ENCODE assay signal across 8 cellular contexts in genomic region chr6:31197559-31198305, GRCh38. TPM values are rescaled to one million over a fixed set of nuclear protein-coding genes. Genes with fewer than 3 reads are reported as not detected.
A peak's percentile ranks its signal among the peaks of the same experiment; 100 is the strongest.
DNase-seq lines count a peak whose midpoint lies in the region; FAIRE-seq and TF ChIP-seq lines count a peak whose summit lies in the region.

No MANE protein-coding gene starts in this region.

- peak overlapping the region; percentile 62 to 99 for H3K4me3 ChIP-seq in CD4-positive, alpha-beta memory T cell (ENCODE audit: low read length in 2 of 2)
- H3K4me3 ChIP-seq in H1 (ENCODE audit: extremely low read depth in 1 of 4, insufficient read depth in 2 of 4, low read depth in 3 of 4, low read length in 4 of 4) (peak overlapping the region; percentile 43 to 74 (median 70)), mesodermal cell (ENCODE audit: extremely low read depth, insufficient read depth, low read length, poor library complexity, severe bottlenecking) (peak overlapping the region; percentile 60)

- H3K4me1 Mint-ChIP-seq in CD4-positive, alpha-beta memory T cell = peaks cover 41 to 72% (median 53%) of the 10 kb centered on the region in 4 donors

- H3K23me2 ChIP-seq in H1 (ENCODE audit: low read depth, low read length) = no peaks in the 10 kb centered on the region; the same call in 1 of the 2 replicates

- H3K4me2 ChIP-seq in H1 (ENCODE audit: insufficient read depth in 1 of 2, low read depth in 2 of 2, low read length in 2 of 2) = peak overlapping the region; percentile 53 to 80

- CTCF ChIA-PET in CD4-positive, alpha-beta memory T cell (lab: Charles Lee; ENCODE audit: partially characterized antibody) = interaction anchor here (0.7 to 9.8 kb wide), 18 partner anchors 10 to 169 kb away, joined by 3 to 184 read pairs (median 4); no protein-coding TSS in a partner anchor
- CTCF ChIA-PET in H1 (lab: Charles Lee; ENCODE audit: partially characterized antibody) = interaction anchor here (0.6 to 11.0 kb wide), 21 partner anchors 8 to 245 kb away, joined by 3 to 103 read pairs (median 8); partner anchors contain the start of genes PSORS1C2 and TCF19

- H4K8ac ChIP-seq in H1 (ENCODE audit: extremely low read depth, insufficient read depth, low read length) = no peak overlapping the region

- no peak overlapping the region; the same call in 1 of the 2 replicates for H3K18ac ChIP-seq in H1 (ENCODE audit: extremely low read depth, low read length)

- POLR2A ChIA-PET in CD4-positive, alpha-beta memory T cell (lab: Charles Lee; ENCODE audit: partially characterized antibody) = interaction anchor here (0.5 to 18.3 kb wide), 35 partner anchors 12 to 984 kb away, joined by 3 to 517 read pairs (median 6); partner anchors contain the start of genes CCHCR1, DDX39B, HLA-B and HLA-C
- POLR2A ChIA-PET in H1 (lab: Charles Lee; ENCODE audit: partially characterized antibody) = interaction anchor here (0.6 to 61.6 kb wide), 3 partner anchors 50 to 423 kb away, joined by 3 to 2251 read pairs (median 9); partner anchors contain the start of genes CCHCR1, CDSN, POU5F1 and PRRC2A

- peak overlapping the region; percentile 93 to 100 (median 99) for H3K27ac Mint-ChIP-seq in CD4-positive, alpha-beta memory T cell

- H3K14ac ChIP-seq in H1 (ENCODE audit: insufficient read length) = no peak overlapping the region

- no peak overlapping the region for H4K5ac ChIP-seq in H1 (ENCODE audit: insufficient read length, low read depth, low read length)

- H3K79me2 ChIP-seq in H1 (ENCODE audit: control insufficient read depth in 1 of 2, insufficient read depth in 2 of 2, low read length in 2 of 2) = no peaks in the 10 kb centered on the region

- H2AK5ac ChIP-seq in H1 (ENCODE audit: low read depth, low read length) = no peak overlapping the region

- peak overlapping the region; percentile 76; the same call in 1 of the 2 replicates for H2AFZ ChIP-seq in H1 (ENCODE audit: low read length)

- FAIRE-seq in H1 (lab: Jason Lieb, UNC) = no peak

- H3K56ac ChIP-seq in H1 (replicated peaks; ENCODE audit: insufficient read length, low read depth, low read length) = no peak overlapping the region

- TF ChIP-seq POLR2A in H1 (IDR thresholded peaks at IDR 0.05; ENCODE audit: control extremely low read depth in 1 of 2, low read depth in 2 of 2, low read length in 2 of 2) = no peak

- WGBS in H1 (ENCODE audit: extremely low coverage in 1 of 2, insufficient coverage in 1 of 2, insufficient read length in 1 of 2, insufficient replicate concordance in 2 of 2, low coverage in 1 of 2, low lambda C conversion rate in 2 of 2, missing lambda C conversion rate in 1 of 2), 2 experiments = 2% methylated on average over 42 of the region's 45 CpGs; no CpG with 5 or more reads in 1 of the 2 experiments
- WGBS in mesodermal cell (ENCODE audit: insufficient coverage in 2 of 2), 2 experiments = 3 to 4% methylated on average over 36 of the region's 45 CpGs

- DNase-seq in CD4-positive, alpha-beta memory T cell = peak; percentile 93 to 99 (median 96)
- peak; percentile 64 for DNase-seq in GM20000 (ENCODE audit: low spot score)
- peak; percentile 89 for DNase-seq in HT-29 (ENCODE audit: low spot score)
- peak; percentile 93 for DNase-seq in NOMO-1 treated with DMSO at 0.1 percent for 48 hours (lab: John Stamatoyannopoulos, UW; ENCODE audit: unreplicated experiment)
- DNase-seq in activated CD8-positive, alpha-beta memory T cell treated with anti-CD3 and anti-CD28 coated beads for 48 hours (ENCODE audit: low read depth in 2 of 3, low spot score in 2 of 3) = peak; percentile 70 to 82 (median 76)
- peak in 1 of 2 experiments; percentile 73 for DNase-seq in H1 (ENCODE audit: low read depth in 1 of 2, low spot score in 2 of 2)
- peak; percentile 68 for DNase-seq in stimulated activated CD8-positive, alpha-beta memory T cell treated with anti-CD3 and anti-CD28 coated beads, Interleukin-15, amount 100 ng/mL, for 24 hours (ENCODE audit: low read depth)

- no peak overlapping the region for H4K91ac ChIP-seq in H1 (replicated peaks; ENCODE audit: insufficient read length, low read length)

- no peak overlapping the region for H2BK15ac ChIP-seq in H1 (ENCODE audit: low read length)

- peaks cover 22 to 37% of the 10 kb centered on the region in 2 donors for H3K36me3 Mint-ChIP-seq in CD4-positive, alpha-beta memory T cell

- H2BK12ac ChIP-seq in H1 (ENCODE audit: low read depth, low read length) = no peak overlapping the region

- no peak overlapping the region for H3K23ac ChIP-seq in H1 (ENCODE audit: insufficient read length)

- no peaks in the 10 kb centered on the region for H3K79me1 ChIP-seq in H1 (ENCODE audit: low read depth, low read length)

- no peak overlapping the region for H3K4ac ChIP-seq in H1 (replicated peaks; ENCODE audit: insufficient read length, low read depth, low read length)

- H3K9me3 ChIP-seq in CD4-positive, alpha-beta memory T cell (ENCODE audit: control insufficient read depth in 1 of 2, low read length in 2 of 2) = no peaks in the 10 kb centered on the region
- H3K9me3 ChIP-seq in H1 (ENCODE audit: insufficient read depth in 2 of 2, low read depth in 1 of 2, low read length in 1 of 2) = peaks cover 0 to 7% of the 10 kb centered on the region in 2 experiments; a peak in 1 of 4 replicates
- peaks cover 3% of the 10 kb centered on the region for H3K9me3 ChIP-seq in mesodermal cell (ENCODE audit: control insufficient read depth, low read length)

- no peaks in the 10 kb centered on the region for H3K36me3 ChIP-seq in CD4-positive, alpha-beta memory T cell (ENCODE audit: insufficient read depth, low read length)
- H3K36me3 ChIP-seq in H1 (ENCODE audit: control insufficient read depth in 2 of 4, insufficient read depth in 4 of 4, low read length in 3 of 4) (no peaks in the 10 kb centered on the region), mesodermal cell (ENCODE audit: control insufficient read depth, insufficient read depth, low read length) (no peaks in the 10 kb centered on the region)

- no peak overlapping the region for H2BK5ac ChIP-seq in H1 (ENCODE audit: low read depth, low read length)

- peaks cover 0 to 2% (median 0%) of the 10 kb centered on the region in 8 donors for H3K9me3 Mint-ChIP-seq in CD4-positive, alpha-beta memory T cell

- no peak for TF ChIP-seq EP300 in H1 (IDR thresholded peaks at IDR 0.05; ENCODE audit: borderline replicate concordance in 1 of 2, low read depth in 2 of 2, low read length in 2 of 2)

- peak overlapping the region; percentile 87 to 96 (median 94) for H3K4me3 Mint-ChIP-seq in CD4-positive, alpha-beta memory T cell

- H3K9ac ChIP-seq in H1 (replicated peaks in 1 of 4; ENCODE audit: extremely low read depth in 1 of 4, low read depth in 3 of 4, low read length in 3 of 4) = no peak overlapping the region

- intact Hi-C loops in CD4-positive, alpha-beta memory T cell (cut with micrococcal nuclease) = loop anchor here (1.0 kb wide), 7 partner anchors 39 to 423 kb away; partner anchors contain the start of genes HLA-B, HLA-C, PRRC2A and TCF19

- H3K4me1 ChIP-seq in CD4-positive, alpha-beta memory T cell (ENCODE audit: insufficient read depth, low read length) = peaks cover 47% of the 10 kb centered on the region
- peaks cover 0 to 6% (median 5%) of the 10 kb centered on the region in 4 experiments; a peak in 6 of 7 replicates for H3K4me1 ChIP-seq in H1 (replicated peaks in 1 of 4; ENCODE audit: control insufficient read depth in 3 of 4, insufficient read depth in 4 of 4, low read length in 3 of 4)
- peaks cover under 1% of the 10 kb centered on the region for H3K4me1 ChIP-seq in mesodermal cell (ENCODE audit: control insufficient read depth, insufficient read depth, low read length, poor library complexity, severe bottlenecking)

- H3K27me3 ChIP-seq in CD4-positive, alpha-beta memory T cell (ENCODE audit: insufficient read depth, low read length) = no peaks in the 10 kb centered on the region
- H3K27me3 ChIP-seq in H1 (replicated peaks in 1 of 4; ENCODE audit: control insufficient read depth in 3 of 4, extremely low read depth in 1 of 4, insufficient read depth in 3 of 4, low read length in 3 of 4) = no peaks in the 10 kb centered on the region

- TF ChIP-seq CTCF in GM20000 (IDR thresholded peaks at IDR 0.05; ENCODE audit: extremely low read depth, missing control alignments) (no peak), H1 (IDR thresholded peaks at IDR 0.05; ENCODE audit: control extremely low read depth in 1 of 3, insufficient read depth in 1 of 3, low read depth in 1 of 3, low read length in 3 of 3) (peak in 1 of 3 experiments; percentile 3; a peak in 1 of 4 replicates)

- H4K20me1 ChIP-seq in H1 (replicated peaks in 1 of 2; ENCODE audit: control insufficient read depth in 1 of 2, insufficient read depth in 2 of 2, low read length in 2 of 2) = no peaks in the 10 kb centered on the region

- no peak overlapping the region for H2BK120ac ChIP-seq in H1 (replicated peaks; ENCODE audit: low read depth, low read length)

- peaks cover 0 to 3% of the 10 kb centered on the region in 2 donors for H3K27me3 Mint-ChIP-seq in CD4-positive, alpha-beta memory T cell

- TF ChIP-seq RAD21 in H1 (IDR thresholded peaks at IDR 0.05 in 1 of 2, conservative IDR thresholded peaks at IDR 0.05 in 1 of 2; ENCODE audit: low read depth in 2 of 2, low read length in 2 of 2) = peak; percentile 1 to 11; a peak in 1 of 4 replicates

- H2BK20ac ChIP-seq in H1 (ENCODE audit: low read length) = no peak overlapping the region

- peak overlapping the region; percentile 96 for H3K27ac ChIP-seq in CD4-positive, alpha-beta memory T cell (ENCODE audit: low read depth, low read length)
- H3K27ac ChIP-seq in H1 (ENCODE audit: low read depth, low read length) = no peak overlapping the region
- H3K27ac ChIP-seq in mesodermal cell (ENCODE audit: low read depth, low read length, severe bottlenecking) = peak overlapping the region; percentile 72

RNA-seq across cellular contexts. Expression of gene POU5F1, which starts 27.2 kb away (rescaled TPM):
- total RNA-seq in CD4-positive, alpha-beta memory T cell = not detected
- polyA plus RNA-seq in CD4-positive, alpha-beta memory T cell = not detected
- total RNA-seq in HT-29 (2014; rRNA removed; shearing (Covaris generic)) = 1.7 and 2.6 TPM in 2 replicates
- 2,526 and 2,533 TPM in 2 replicates for total RNA-seq in H1 (2021; fragmentation: NEBNext Ultra II Directional; extraction: Animal tissue kit (Norgen Biotek cat#: 25700))
- 2,437 and 2,958 TPM in 2 replicates for polyA plus RNA-seq in H1 (2011; rRNA removed)
- 3,112 TPM for polyA plus RNA-seq in H1 (2011; cell fraction: cytosol; rRNA removed)
- polyA plus RNA-seq in H1 (2011; cell fraction: nucleus; rRNA removed) = 1,732 TPM
- 1,944 to 3,021 TPM (median 2,827 TPM) in 4 replicates for polyA plus RNA-seq in H1 (2012, experiment 1 of 2)
- 3,585 TPM for polyA plus RNA-seq in H1 (2012, experiment 2 of 2)
- polyA plus RNA-seq in H1 (2013, experiment 1 of 2) = 2,440 TPM
- polyA plus RNA-seq in H1 (2013, experiment 2 of 2) = 2,561 TPM
- polyA minus RNA-seq in H1 (2011; rRNA and poly(A)+ RNA removed) = 686 and 909 TPM in 2 replicates
- 545 TPM for polyA minus RNA-seq in H1 (2011; cell fraction: cytosol; rRNA and poly(A)+ RNA removed)
- polyA minus RNA-seq in H1 (2011; cell fraction: nucleus; rRNA and poly(A)+ RNA removed) = 413 TPM
- polyA plus RNA-seq in mesodermal cell (2013, experiment 1 of 2) = 3.9 TPM
- 5.2 TPM for polyA plus RNA-seq in mesodermal cell (2013, experiment 2 of 2)

RNA-seq across cellular contexts. Expression of gene TCF19, which starts 39.3 kb away (rescaled TPM):
- 1 to 10 TPM; 9.0 to 9.9 TPM for total RNA-seq in CD4-positive, alpha-beta memory T cell
- polyA plus RNA-seq in CD4-positive, alpha-beta memory T cell = 1 to 10 TPM; 6.2 to 6.8 TPM
- total RNA-seq in HT-29 (2014; rRNA removed; shearing (Covaris generic)) = 71.7 and 80.8 TPM in 2 replicates
- total RNA-seq in H1 (2021; fragmentation: NEBNext Ultra II Directional; extraction: Animal tissue kit (Norgen Biotek cat#: 25700)) = 10.0 and 11.0 TPM in 2 replicates
- 7.2 and 12.5 TPM in 2 replicates for polyA plus RNA-seq in H1 (2011; rRNA removed)
- 10.0 TPM for polyA plus RNA-seq in H1 (2011; cell fraction: cytosol; rRNA removed)
- polyA plus RNA-seq in H1 (2011; cell fraction: nucleus; rRNA removed) = 15.6 TPM
- 9.6 to 10.7 TPM (median 10.2 TPM) in 4 replicates for polyA plus RNA-seq in H1 (2012, experiment 1 of 2)
- 8.6 TPM for polyA plus RNA-seq in H1 (2012, experiment 2 of 2)
- polyA plus RNA-seq in H1 (2013, experiment 1 of 2) = 6.5 TPM
- polyA plus RNA-seq in H1 (2013, experiment 2 of 2) = 6.5 TPM
- polyA minus RNA-seq in H1 (2011; rRNA and poly(A)+ RNA removed) = 5.5 and 5.6 TPM in 2 replicates
- 5.3 TPM for polyA minus RNA-seq in H1 (2011; cell fraction: cytosol; rRNA and poly(A)+ RNA removed)
- polyA minus RNA-seq in H1 (2011; cell fraction: nucleus; rRNA and poly(A)+ RNA removed) = 5.4 TPM
- polyA plus RNA-seq in mesodermal cell (2013, experiment 1 of 2) = 8.1 TPM
- 6.9 TPM for polyA plus RNA-seq in mesodermal cell (2013, experiment 2 of 2)

RNA-seq across cellular contexts. Expression of gene CCHCR1, which starts 40.1 kb away (rescaled TPM):
- 10 to 100 TPM; 29.8 to 30.5 TPM for total RNA-seq in CD4-positive, alpha-beta memory T cell
- 1 to 10 TPM; 3.4 to 8.0 TPM for polyA plus RNA-seq in CD4-positive, alpha-beta memory T cell
- total RNA-seq in HT-29 (2014; rRNA removed; shearing (Covaris generic)) = 30.8 and 38.0 TPM in 2 replicates
- 38.0 and 38.2 TPM in 2 replicates for total RNA-seq in H1 (2021; fragmentation: NEBNext Ultra II Directional; extraction: Animal tissue kit (Norgen Biotek cat#: 25700))
- polyA plus RNA-seq in H1 (2011; rRNA removed) = 20.9 and 32.8 TPM in 2 replicates
- polyA plus RNA-seq in H1 (2011; cell fraction: cytosol; rRNA removed) = 50.9 TPM
- polyA plus RNA-seq in H1 (2011; cell fraction: nucleus; rRNA removed) = 138 TPM
- polyA plus RNA-seq in H1 (2012, experiment 1 of 2) = 36.7 to 61.3 TPM (median 50.8 TPM) in 4 replicates
- polyA plus RNA-seq in H1 (2012, experiment 2 of 2) = 19.0 TPM
- 19.9 TPM for polyA plus RNA-seq in H1 (2013, experiment 1 of 2)
- 17.6 TPM for polyA plus RNA-seq in H1 (2013, experiment 2 of 2)
- 29.0 and 29.1 TPM in 2 replicates for polyA minus RNA-seq in H1 (2011; rRNA and poly(A)+ RNA removed)
- polyA minus RNA-seq in H1 (2011; cell fraction: cytosol; rRNA and poly(A)+ RNA removed) = 20.8 TPM
- polyA minus RNA-seq in H1 (2011; cell fraction: nucleus; rRNA and poly(A)+ RNA removed) = 43.1 TPM
- polyA plus RNA-seq in mesodermal cell (2013, experiment 1 of 2) = 22.6 TPM
- 21.6 TPM for polyA plus RNA-seq in mesodermal cell (2013, experiment 2 of 2)

RNA-seq across cellular contexts. Expression of gene PSORS1C2, which starts 58.9 kb away (rescaled TPM):
- total RNA-seq in CD4-positive, alpha-beta memory T cell = not detected
- polyA plus RNA-seq in CD4-positive, alpha-beta memory T cell = not detected
- total RNA-seq in HT-29 (2014; rRNA removed; shearing (Covaris generic)) = not detected in 2 replicates
- total RNA-seq in H1 (2021; fragmentation: NEBNext Ultra II Directional; extraction: Animal tissue kit (Norgen Biotek cat#: 25700)) = not detected in 2 replicates
- polyA plus RNA-seq in H1 (2011; rRNA removed) = 0.11 and 0.58 TPM in 2 replicates
- 0.39 TPM for polyA plus RNA-seq in H1 (2011; cell fraction: cytosol; rRNA removed)
- 1.4 TPM for polyA plus RNA-seq in H1 (2011; cell fraction: nucleus; rRNA removed)
- 0.52 to 0.62 TPM (median 0.57 TPM) in 3 of 4 replicates, not detected in the other for polyA plus RNA-seq in H1 (2012, experiment 1 of 2)
- polyA plus RNA-seq in H1 (2012, experiment 2 of 2) = 0.21 TPM
- 1.6 TPM for polyA plus RNA-seq in H1 (2013, experiment 1 of 2)
- 1.6 TPM for polyA plus RNA-seq in H1 (2013, experiment 2 of 2)
- not detected in 2 replicates for polyA minus RNA-seq in H1 (2011; rRNA and poly(A)+ RNA removed)
- not detected for polyA minus RNA-seq in H1 (2011; cell fraction: cytosol; rRNA and poly(A)+ RNA removed)
- polyA minus RNA-seq in H1 (2011; cell fraction: nucleus; rRNA and poly(A)+ RNA removed) = not detected
- not detected for polyA plus RNA-seq in mesodermal cell (2013, experiment 1 of 2)
- polyA plus RNA-seq in mesodermal cell (2013, experiment 2 of 2) = not detected

Comparison
In these comparisons a context has a peak if more than half of its experiments do, and no peak if none do; other contexts are left out.
1. RNA of gene POU5F1, which starts 27.2 kb away (total RNA-seq): 2,526 to 2,533 TPM in H1; 1.7 to 2.6 TPM in HT-29 and not detected in CD4-positive, alpha-beta memory T cell; every median in the first group is over 100 times any median in the second.
2. Peak in every context shown above with its lines, with median percentiles within 50 percentile points of each other: H3K4me3 ChIP-seq.